Comparison of ENCODE assay signal across 23 cellular contexts in genomic region chr10:76172020-76172419, GRCh38.
DNase-seq lines count a peak whose midpoint lies in the region; ATAC-seq and FAIRE-seq lines count a peak whose summit lies in the region.
"Had no signal": no experiment of that assay in that cellular context is flagged by ENCODE, and none has a peak within 500 bp of the region (broad histone marks: within the 10 kb centered on the region; RNA-seq: fewer than 3 reads in every experiment).

No MANE protein-coding gene starts in this region.

- FAIRE-seq in HTR-8/SVneo (lab: Jason Lieb, UNC), result no peak
- FAIRE-seq: GM12878 had no signal

- peak overlapping the region; percentile 11 for H3K27ac Mint-ChIP-seq in activated naive CD8-positive, alpha-beta T cell treated with anti-CD3 and anti-CD28 coated beads for 36 hours
- H3K27ac Mint-ChIP-seq in activated naive CD8-positive, alpha-beta T cell treated with anti-CD3 and anti-CD28 coated beads, Interleukin-2, amount 50 U/mL, for 24 hours, result no peak overlapping the region
- H3K27ac Mint-ChIP-seq: CD8-positive, alpha-beta T cell had no signal

- H3K4me3 Mint-ChIP-seq in activated naive CD8-positive, alpha-beta T cell treated with anti-CD3 and anti-CD28 coated beads for 36 hours, result no peak overlapping the region
- no peak overlapping the region for H3K4me3 Mint-ChIP-seq in activated naive CD8-positive, alpha-beta T cell treated with anti-CD3 and anti-CD28 coated beads, Interleukin-2, amount 50 U/mL, for 24 hours
- H3K4me3 Mint-ChIP-seq: CD8-positive, alpha-beta T cell had no signal

- peaks cover 2% of the 10 kb centered on the region for H3K9me3 Mint-ChIP-seq in activated naive CD8-positive, alpha-beta T cell treated with anti-CD3 and anti-CD28 coated beads for 36 hours
- H3K9me3 Mint-ChIP-seq in activated naive CD8-positive, alpha-beta T cell treated with anti-CD3 and anti-CD28 coated beads, Interleukin-2, amount 50 U/mL, for 24 hours, result peaks cover 4% of the 10 kb centered on the region

- no peaks in the 10 kb centered on the region for H3K36me3 Mint-ChIP-seq in activated naive CD8-positive, alpha-beta T cell treated with anti-CD3 and anti-CD28 coated beads for 36 hours
- no peaks in the 10 kb centered on the region for H3K36me3 Mint-ChIP-seq in activated naive CD8-positive, alpha-beta T cell treated with anti-CD3 and anti-CD28 coated beads, Interleukin-2, amount 50 U/mL, for 24 hours (ENCODE audit: low read depth)
- H3K36me3 Mint-ChIP-seq: CD8-positive, alpha-beta T cell had no signal

- no peak for ATAC-seq in activated naive CD8-positive, alpha-beta T cell treated with anti-CD3 and anti-CD28 coated beads, Interleukin-2, amount 50 U/mL, for 24 hours
- ATAC-seq in GM18909 (IDR thresholded peaks at IDR 0.05; ENCODE audit: poor library complexity, unreplicated experiment), result no peak
- ATAC-seq: CD8-positive, alpha-beta T cell; GM12878; Panc1 had no signal

- peaks cover 7% of the 10 kb centered on the region for H3K27me3 Mint-ChIP-seq in activated naive CD8-positive, alpha-beta T cell treated with anti-CD3 and anti-CD28 coated beads for 36 hours
- no peaks in the 10 kb centered on the region for H3K27me3 Mint-ChIP-seq in activated naive CD8-positive, alpha-beta T cell treated with anti-CD3 and anti-CD28 coated beads, Interleukin-2, amount 50 U/mL, for 24 hours

- no peaks in the 10 kb centered on the region for H3K4me1 Mint-ChIP-seq in activated naive CD8-positive, alpha-beta T cell treated with anti-CD3 and anti-CD28 coated beads for 36 hours
- H3K4me1 Mint-ChIP-seq in activated naive CD8-positive, alpha-beta T cell treated with anti-CD3 and anti-CD28 coated beads, Interleukin-2, amount 50 U/mL, for 24 hours, result no peaks in the 10 kb centered on the region

- DNase-seq in DMS53 (lab: John Stamatoyannopoulos, UW), result peak; percentile 7
- DNase-seq in DMS53 treated with DMSO at 0.1 percent for 48 hours (lab: John Stamatoyannopoulos, UW; ENCODE audit: unreplicated experiment), result no peak
- DNase-seq in activated naive CD8-positive, alpha-beta T cell treated with anti-CD3 and anti-CD28 coated beads for 36 hours, result no peak
- no peak for DNase-seq in activated naive CD8-positive, alpha-beta T cell treated with anti-CD3 and anti-CD28 coated beads, Interleukin-2, amount 50 U/mL, for 24 hours
- DNase-seq in NCI-H69 (lab: John Stamatoyannopoulos, UW), result peak; percentile 7
- no peak for DNase-seq in HTR-8/SVneo (ENCODE audit: insufficient read length, low spot score)
- DNase-seq: AML-193; C1 segment of cervical spinal cord; Calu3; CD8-positive, alpha-beta T cell; DND-41; H7; Kasumi-1; MM.1S; NCI-H1048; NCI-H1417 treated with DMSO at 0.1 percent for 48 hours; NCI-H1930; NCI-H524 treated with DMSO at 0.1 percent for 48 hours; SJCRH30; T-helper 9 cell had no signal

Comparison
In these comparisons a context has a peak if more than half of its experiments do, and no peak if none do; other contexts are left out.
1. DNase-seq: peak in DMS53 (single experiment) and NCI-H69 (single experiment); none in DMS53 treated with DMSO at 0.1 percent for 48 hours (single experiment), activated naive CD8-positive, alpha-beta T cell treated with anti-CD3 and anti-CD28 coated beads for 36 hours (single experiment), activated naive CD8-positive, alpha-beta T cell treated with anti-CD3 and anti-CD28 coated beads, Interleukin-2, amount 50 U/mL, for 24 hours (single experiment) and HTR-8/SVneo (single experiment).